8 cellular contexts compared by ENCODE assay signal in the genomic region with DNA sequence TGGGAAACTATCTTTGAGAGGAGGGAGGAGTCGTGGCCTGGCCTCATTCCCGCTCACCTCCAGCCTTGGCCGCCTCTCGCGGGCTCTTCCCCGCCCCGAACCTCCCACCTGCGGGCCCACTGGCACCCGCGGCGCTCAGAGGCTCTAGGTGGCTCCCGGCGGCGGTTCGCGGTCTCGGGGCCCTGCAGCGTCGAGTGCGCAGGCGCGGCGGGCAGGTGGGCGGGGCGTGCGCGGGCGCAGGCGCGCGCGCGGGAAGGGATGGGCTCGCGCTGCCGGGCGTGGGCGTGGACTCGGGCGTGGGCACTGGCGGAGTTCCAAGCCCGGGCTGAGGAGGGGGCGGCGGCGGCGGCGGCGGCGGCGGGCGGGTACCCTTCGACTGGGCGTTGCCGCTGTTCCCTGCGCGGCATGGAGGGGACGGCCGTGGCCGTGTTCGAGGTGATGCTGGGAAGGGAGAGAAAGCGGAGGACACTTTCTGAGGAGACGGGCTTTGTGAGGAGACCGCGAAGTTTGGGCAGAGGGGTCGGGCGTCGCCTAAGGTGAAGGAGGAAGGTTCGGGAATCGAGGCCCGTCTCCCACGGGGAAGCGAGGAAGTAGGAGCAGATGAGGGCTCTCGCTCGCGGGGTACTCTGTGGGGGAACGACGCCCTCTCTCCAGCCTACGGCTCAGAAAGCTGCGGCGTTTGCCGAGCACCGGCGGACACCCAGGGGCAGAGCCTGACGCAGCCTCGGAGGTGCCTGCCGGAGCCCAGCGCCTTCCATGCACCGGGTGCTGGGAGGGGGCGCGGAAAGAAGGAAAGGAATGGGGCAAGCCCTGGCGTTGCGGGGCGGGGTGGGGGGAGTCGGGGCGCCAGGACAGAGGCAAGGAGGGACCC. TPM values are rescaled to one million over a fixed set of nuclear protein-coding genes. Genes with fewer than 3 reads are reported as not detected.
DNase-seq lines count a peak whose midpoint lies in the region; ATAC-seq and TF ChIP-seq lines count a peak whose summit lies in the region.

No MANE protein-coding gene starts in this region.

- H2AK9ac ChIP-seq in IMR-90 (replicated peaks; ENCODE audit: low read depth, low read length, poor library complexity): peak overlapping the region; percentile 88

- H3K4me1 Mint-ChIP-seq in Calu3 (ENCODE audit: low read depth, unreplicated experiment): peaks cover 19% of the 10 kb centered on the region

- 0 out of 2 replicates have a peak overlapping the region, but pooled peaks have one; percentile 18 for H3K18ac ChIP-seq in IMR-90 (ENCODE audit: low read depth, low read length)

- H3K27me3 Mint-ChIP-seq in Calu3 (ENCODE audit: unreplicated experiment): no peaks in the 10 kb centered on the region

- peaks cover 41% of the 10 kb centered on the region for H3K79me2 ChIP-seq in OCI-LY7 (ENCODE audit: insufficient read depth, low read depth, low read length)

- H3K9me1 ChIP-seq in IMR-90 (ENCODE audit: insufficient read depth, low read length): peaks cover 3% of the 10 kb centered on the region

- H4K20me1 ChIP-seq in IMR-90 (ENCODE audit: insufficient read depth, low read length) (no peaks in the 10 kb centered on the region; the same call in 1 of the 2 replicates), OCI-LY7 (ENCODE audit: insufficient read depth, low read length) (0 out of 2 replicates have a peak, but pooled peaks cover 5% of the 10 kb centered on the region)

- intact Hi-C loops in Calu3 (cut with micrococcal nuclease; ENCODE audit: unreplicated experiment): no loop called here
- intact Hi-C loops in IMR-90 (cut with micrococcal nuclease): loop anchor here (5.0 kb wide), 1 partner anchor 38 kb away; no protein-coding TSS in a partner anchor
- intact Hi-C loops in OCI-LY7 (cut with micrococcal nuclease; ENCODE audit: unreplicated experiment): loop anchor here (1.0 to 2.0 kb wide), 2 partner anchors 50 to 56 kb away; no protein-coding TSS in a partner anchor

- dilution Hi-C loops in IMR-90 (cut with HindIII; ENCODE audit: low sequenced_read_pairs, unreplicated experiment): no loop called here

- H3K4me1 ChIP-seq in IMR-90 (ENCODE audit: control insufficient read depth, insufficient read depth, low read length) (peaks cover 3% of the 10 kb centered on the region), OCI-LY7 (ENCODE audit: insufficient read depth, low read length, poor library complexity, severe bottlenecking) (peaks cover 36% of the 10 kb centered on the region), mucosa of stomach (ENCODE audit: control insufficient read depth, insufficient read depth, low read length) (peaks cover 11% of the 10 kb centered on the region)

- H4K91ac ChIP-seq in IMR-90 (ENCODE audit: insufficient read depth, low read depth, low read length): peak overlapping the region; percentile 66

- peak overlapping the region; percentile 87 for H3K23ac ChIP-seq in IMR-90 (ENCODE audit: low read depth, low read length)

- peak overlapping the region; percentile 28 for H2BK120ac ChIP-seq in IMR-90 (ENCODE audit: low read depth, low read length)

- CTCF ChIA-PET in Calu3 (lab: Charles Lee) (interaction anchor here (0.6 to 1.1 kb wide), 2 partner anchors 35 to 107 kb away, joined by 3 to 4 read pairs; a partner anchor contains a TSS), IMR-90 (lab: Yijun Ruan, JAX) (no interaction called here), OCI-LY7 (lab: Charles Lee; ENCODE audit: unreplicated experiment) (no interaction called here)

- H3K36me3 Mint-ChIP-seq in Calu3 (ENCODE audit: insufficient read depth, unreplicated experiment): peaks cover 27% of the 10 kb centered on the region

- peak overlapping the region; percentile 53; the same call in 1 of the 3 replicates for H2BK15ac ChIP-seq in IMR-90 (ENCODE audit: low read depth, low read length)

- H3K27ac ChIP-seq in IMR-90 (ENCODE audit: insufficient read depth, low read length): peak overlapping the region; percentile 68
- H3K27ac ChIP-seq in OCI-LY7 (ENCODE audit: low read depth, low read length, poor library complexity, severe bottlenecking): peak overlapping the region; percentile 62

- no peak for TF ChIP-seq POLR2A in IMR-90 (IDR thresholded peaks at IDR 0.05; ENCODE audit: low read depth, low read length)
- TF ChIP-seq POLR2A in erythroblast (IDR thresholded peaks at IDR 0.05; ENCODE audit: low read length): peak; percentile 81

- H3K4me3 Mint-ChIP-seq in Calu3 (ENCODE audit: low read depth, unreplicated experiment): peak overlapping the region; percentile 93

- no peaks in the 10 kb centered on the region for H3K9me3 ChIP-seq in IMR-90 (ENCODE audit: control insufficient read depth, insufficient read depth, low read length)
- H3K9me3 ChIP-seq in OCI-LY7 (ENCODE audit: low read length): peaks cover 16% of the 10 kb centered on the region; the same call in 1 of the 2 replicates
- H3K9me3 ChIP-seq in mucosa of stomach (ENCODE audit: control insufficient read depth, low read length): no peaks in the 10 kb centered on the region

- H4K8ac ChIP-seq in IMR-90 (ENCODE audit: low read depth in 2 of 2, low read length in 2 of 2): peak overlapping the region; percentile 56 to 94

- in situ Hi-C loops in IMR-90 (cut with MboI; ENCODE audit: low sequenced_read_pairs): no loop called here

- H3K27me3 ChIP-seq in IMR-90 (ENCODE audit: control insufficient read depth, insufficient read depth, low read length) (no peaks in the 10 kb centered on the region), mucosa of stomach (ENCODE audit: control insufficient read depth, insufficient read depth, low read length) (no peaks in the 10 kb centered on the region)

- H3K14ac ChIP-seq in IMR-90 (replicated peaks; ENCODE audit: low read depth, low read length): peak overlapping the region; percentile 93

- H2BK5ac ChIP-seq in IMR-90 (ENCODE audit: low read depth, low read length, poor library complexity, severe bottlenecking): peak overlapping the region; percentile 56

- no TSS peak for BruUV-seq in Calu3 (replicated peaks; lab: Mats Ljungman, UMichigan)
- BruUV-seq in IMR-90 (replicated peaks; lab: Mats Ljungman, UMichigan): no TSS peak
- no TSS peak for BruUV-seq in OCI-LY7 (replicated peaks; lab: Mats Ljungman, UMichigan)

- peak overlapping the region; percentile 89 for H3K9ac ChIP-seq in IMR-90 (ENCODE audit: low read depth, low read length)
- H3K9ac ChIP-seq in mucosa of stomach (ENCODE audit: low read length): peak overlapping the region; percentile 85

- WGBS in IMR-90 (ENCODE audit: extremely low coverage in 2 of 2, insufficient read length in 1 of 2), 2 experiments: 0% methylated on average over 32 of the region's 95 CpGs; no CpG with 5 or more reads in 1 of the 2 experiments

- H3K79me1 ChIP-seq in IMR-90 (ENCODE audit: low read depth in 1 of 2, low read length in 2 of 2): peaks cover 21 to 44% of the 10 kb centered on the region in 2 experiments

- peak; percentile 75 for ATAC-seq in GM21515 (IDR thresholded peaks at IDR 0.05; ENCODE audit: unreplicated experiment)
- ATAC-seq in IMR-90 (ENCODE audit: low read depth): peak; percentile 98

- DNase-seq in Calu3: peak; percentile 90
- DNase-seq in IMR-90: peak; percentile 45
- peak; percentile 88 for DNase-seq in OCI-LY7 (ENCODE audit: low spot score)
- DNase-seq in activated T-cell treated with anti-CD3 and anti-CD28 coated beads, Interleukin-2, amount 50 U/mL, for 1 hour: peak; percentile 90
- peak; percentile 85 to 93 for DNase-seq in erythroblast (lab: John Stamatoyannopoulos, UW)
- peak; percentile 76 to 77 for DNase-seq in stimulated activated CD8-positive, alpha-beta memory T cell treated with anti-CD3 and anti-CD28 coated beads, Interleukin-7, amount 100 ng/mL, for 1 hour (ENCODE audit: low read depth in 2 of 2)

- H2BK20ac ChIP-seq in IMR-90 (ENCODE audit: low read depth, low read length): peak overlapping the region; percentile 3; the same call in 1 of the 2 replicates

- no peak for TF ChIP-seq RAD21 in IMR-90 (IDR thresholded peaks at IDR 0.05; ENCODE audit: low read length)

- H2AFZ ChIP-seq in IMR-90 (replicated peaks; ENCODE audit: low read length, poor library complexity) (peak overlapping the region; percentile 99), OCI-LY7 (ENCODE audit: low read length) (peak overlapping the region; percentile 67)

- POLR2A ChIA-PET in IMR-90 (lab: Charles Lee; ENCODE audit: unreplicated experiment): no interaction called here
- POLR2A ChIA-PET in OCI-LY7 (lab: Charles Lee): interaction anchor here (0.7 kb wide), 1 partner anchor 88 kb away, joined by 4 read pairs; no protein-coding TSS in a partner anchor

- H3K27ac Mint-ChIP-seq in Calu3 (ENCODE audit: unreplicated experiment): peak overlapping the region; percentile 73

- peak overlapping the region; percentile 63 for H2AK5ac ChIP-seq in IMR-90 (ENCODE audit: low read depth, low read length)

- H3K36me3 ChIP-seq in IMR-90 (ENCODE audit: control insufficient read depth, insufficient read depth, low read length) (no peaks in the 10 kb centered on the region), OCI-LY7 (ENCODE audit: insufficient read depth, low read length) (peaks cover 2% of the 10 kb centered on the region), mucosa of stomach (ENCODE audit: control insufficient read depth, insufficient read depth, low read length) (no peaks in the 10 kb centered on the region)

- TF ChIP-seq CTCF in Calu3 (IDR thresholded peaks at IDR 0.05; ENCODE audit: unreplicated experiment) (no peak), IMR-90 (conservative IDR thresholded peaks at IDR 0.05; ENCODE audit: low read depth, low read length) (no peak), OCI-LY7 (conservative IDR thresholded peaks at IDR 0.05; ENCODE audit: low read length) (no peak)

- peak overlapping the region; percentile 85 for H3K4me2 ChIP-seq in IMR-90 (ENCODE audit: low read depth, low read length)
- peak overlapping the region; percentile 77 for H3K4me2 ChIP-seq in OCI-LY7 (ENCODE audit: low read length)

- peak overlapping the region; percentile 86 for H4K5ac ChIP-seq in IMR-90 (ENCODE audit: low read depth, low read length)

- H3K56ac ChIP-seq in IMR-90 (ENCODE audit: extremely low read depth, insufficient read depth, low read length): peak overlapping the region; percentile 70

- H3K9me2 ChIP-seq in OCI-LY7 (ENCODE audit: insufficient read depth, low read length): no peaks in the 10 kb centered on the region

- H3K4me3 ChIP-seq in IMR-90 (ENCODE audit: insufficient read depth, low read depth, low read length): peak overlapping the region; percentile 87
- H3K4me3 ChIP-seq in OCI-LY7 (ENCODE audit: low read depth, low read length, poor library complexity, severe bottlenecking): peak overlapping the region; percentile 86
- peak overlapping the region; percentile 63 for H3K4me3 ChIP-seq in mucosa of stomach (ENCODE audit: low read length)

- no peaks in the 10 kb centered on the region for H3K9me3 Mint-ChIP-seq in Calu3 (ENCODE audit: low read depth, unreplicated experiment)

- H3K4ac ChIP-seq in IMR-90 (ENCODE audit: low read depth, low read length): peak overlapping the region; percentile 83

RNA-seq across cellular contexts. Expression of a gene that starts 15.7 kb away (rescaled TPM):
- total RNA-seq in Calu3 (2022) (41.3 and 46.3 TPM in 2 replicates), IMR-90 (2012; rRNA removed) (0.18 and 0.56 TPM in 2 replicates), OCI-LY7 (2022) (13.0 and 16.2 TPM in 2 replicates)
- polyA plus RNA-seq in IMR-90 (2012; rRNA removed): 0.41 and 0.57 TPM in 2 replicates
- 0.49 and 0.61 TPM in 2 replicates for polyA plus RNA-seq in IMR-90 (2012; cell fraction: cytosol; rRNA removed)
- polyA plus RNA-seq in IMR-90 (2012; cell fraction: nucleus; rRNA removed; ENCODE audit: low replicate concordance): 1.4 and 2.6 TPM in 2 replicates
- total RNA-seq in OCI-LY7 (2014; rRNA removed; shearing (Covaris generic)): 22.7 and 25.2 TPM in 2 replicates

Comparison
In these comparisons a context has a peak if more than half of its experiments do, and no peak if none do; other contexts are left out.
1. Peak in every context shown above with its lines: DNase-seq, ATAC-seq, H3K4me3 ChIP-seq and H3K27ac ChIP-seq.